ENCODE assay signal across 12 cellular contexts in genomic region chr3:69009559-69010410, GRCh38. TPM values are rescaled to one million over a fixed set of nuclear protein-coding genes. Genes with fewer than 3 reads are reported as not detected.
DNase-seq lines count a peak whose midpoint lies in the region; ATAC-seq, FAIRE-seq and TF ChIP-seq lines count a peak whose summit lies in the region.
"Had no signal": no experiment of that assay in that cellular context is flagged by ENCODE, and none has a peak within 500 bp of the region (broad histone marks: within the 10 kb centered on the region; RNA-seq: fewer than 3 reads in every experiment).

No MANE protein-coding gene starts in this region.

- H2AK5ac ChIP-seq in H1 (ENCODE audit: low read depth, low read length), result no peak overlapping the region
- no peak overlapping the region for H2AK5ac ChIP-seq in mesenchymal stem cell (ENCODE audit: low read length, severe bottlenecking)

- no peaks in the 10 kb centered on the region for H3K79me1 ChIP-seq in H1 (ENCODE audit: low read depth, low read length)
- peaks cover 26% of the 10 kb centered on the region for H3K79me1 ChIP-seq in mesenchymal stem cell (replicated peaks; ENCODE audit: low read length, poor library complexity, severe bottlenecking)

- TF ChIP-seq CTCF in heart left ventricle (IDR thresholded peaks at IDR 0.05) (no peak), H1 (IDR thresholded peaks at IDR 0.05; ENCODE audit: control extremely low read depth in 1 of 3, insufficient read depth in 1 of 3, low read depth in 1 of 3, low read length in 3 of 3) (no peak), upper lobe of right lung (IDR thresholded peaks at IDR 0.05) (no peak)

- POLR2A ChIA-PET in H1 (lab: Charles Lee; ENCODE audit: partially characterized antibody), result interaction anchor here (0.5 to 2.6 kb wide), 13 partner anchors 9 to 1141 kb away, joined by 3 to 8 read pairs (median 3); partner anchors contain the start of gene TMF1

- peaks cover 4% of the 10 kb centered on the region for H3K23me2 ChIP-seq in H1 (ENCODE audit: low read depth, low read length)

- H3K4ac ChIP-seq in H1 (replicated peaks; ENCODE audit: insufficient read length, low read depth, low read length) (no peak overlapping the region), mesenchymal stem cell (ENCODE audit: low read depth in 1 of 2, low read length in 2 of 2) (no peak overlapping the region)

- H3K79me2 ChIP-seq in H1 (ENCODE audit: control insufficient read depth in 1 of 2, insufficient read depth in 2 of 2, low read length in 2 of 2), result no peaks in the 10 kb centered on the region

- WGBS in heart left ventricle, 4 donors, result 44 to 74% (median 68%) methylated on average over 3 of the region's 3 CpGs
- 6% methylated on average over 3 of the region's 3 CpGs; no CpG with 5 or more reads in 1 of the 2 experiments for WGBS in H1 (ENCODE audit: extremely low coverage in 1 of 2, insufficient coverage in 1 of 2, insufficient read length in 1 of 2, insufficient replicate concordance in 2 of 2, low coverage in 1 of 2, low lambda C conversion rate in 2 of 2, missing lambda C conversion rate in 1 of 2), 2 experiments
- WGBS in mesenchymal stem cell, result 62% methylated on average over 3 of the region's 3 CpGs

- no peak overlapping the region for H3K18ac ChIP-seq in H1 (ENCODE audit: extremely low read depth, low read length)
- H3K18ac ChIP-seq in mesenchymal stem cell (ENCODE audit: low read depth in 1 of 2, low read length in 2 of 2), result no peak overlapping the region

- H2BK12ac ChIP-seq in H1 (ENCODE audit: low read depth, low read length) (no peak overlapping the region), mesenchymal stem cell (ENCODE audit: low read length in 2 of 2) (no peak overlapping the region)

- H2BK120ac ChIP-seq in H1 (replicated peaks; ENCODE audit: low read depth, low read length), result no peak overlapping the region
- H2BK120ac ChIP-seq in mesenchymal stem cell (ENCODE audit: low read depth, low read length), result no peak overlapping the region

- H3K27me3 ChIP-seq in heart left ventricle, result no peaks in the 10 kb centered on the region
- peaks cover 0 to 4% (median 0%) of the 10 kb centered on the region in 4 experiments; a peak in 2 of 7 replicates for H3K27me3 ChIP-seq in H1 (replicated peaks in 1 of 4; ENCODE audit: control insufficient read depth in 3 of 4, extremely low read depth in 1 of 4, insufficient read depth in 3 of 4, low read length in 3 of 4)
- H3K27me3 ChIP-seq in mesenchymal stem cell (ENCODE audit: control insufficient read depth in 1 of 2, insufficient read depth in 1 of 2, low read length in 2 of 2), result no peaks in the 10 kb centered on the region
- H3K27me3 ChIP-seq in upper lobe of right lung, result no peaks in the 10 kb centered on the region
- H3K27me3 ChIP-seq: thyroid gland had no signal

- intact Hi-C loops in heart left ventricle (cut with DNase I), result loop anchor here in 2 of 10 donors (5.0 kb wide), 2 partner anchors 43 to 73 kb away; partner anchors contain the start of genes ARL6IP5 (in 1 of the 2), TMF1 (in 1 of the 2) and UBA3 (in 1 of the 2)
- intact Hi-C loops in cardiac septum (cut with DNase I), result loop anchor here (5.0 kb wide), 2 partner anchors 43 to 73 kb away; partner anchors contain the start of genes ARL6IP5, TMF1 and UBA3
- intact Hi-C loops in upper lobe of right lung (cut with DNase I), result no loop called here

- H3K9me3 ChIP-seq in heart left ventricle (no peaks in the 10 kb centered on the region), H1 (ENCODE audit: insufficient read depth in 2 of 2, low read depth in 1 of 2, low read length in 1 of 2) (no peaks in the 10 kb centered on the region), mesenchymal stem cell (ENCODE audit: control insufficient read depth, low read length) (no peaks in the 10 kb centered on the region), upper lobe of right lung (no peaks in the 10 kb centered on the region)
- H3K9me3 ChIP-seq: A549, thyroid gland had no signal

- DNase-seq in heart left ventricle (no peak), cardiac septum (ENCODE audit: low spot score) (no peak), H1 (ENCODE audit: low read depth in 1 of 2, low spot score in 2 of 2) (peak in 1 of 2 experiments; percentile 63), mesenchymal stem cell (peak; percentile 38), upper lobe of right lung (no peak), HuH-7 (ENCODE audit: low spot score) (no peak), SK-N-DZ (ENCODE audit: low spot score) (no peak), epidermal melanocyte (ENCODE audit: insufficient read length, low spot score) (no peak)
- DNase-seq: NCI-H1417 treated with DMSO at 0.1 percent for 48 hours, thyroid gland had no signal

- H3K14ac ChIP-seq in H1 (ENCODE audit: insufficient read length) (no peak overlapping the region), mesenchymal stem cell (ENCODE audit: low read length in 2 of 2) (no peak overlapping the region)

- no peak overlapping the region for H2BK20ac ChIP-seq in H1 (ENCODE audit: low read length)

- H4K91ac ChIP-seq in H1 (replicated peaks; ENCODE audit: insufficient read length, low read length), result no peak overlapping the region
- no peak overlapping the region for H4K91ac ChIP-seq in mesenchymal stem cell (ENCODE audit: low read length)

- H3K4me1 ChIP-seq in heart left ventricle (peaks cover 0 to 46% (median 19%) of the 10 kb centered on the region in 12 donors), H1 (replicated peaks in 1 of 4; ENCODE audit: control insufficient read depth in 3 of 4, insufficient read depth in 4 of 4, low read length in 3 of 4) (peaks cover 3 to 19% (median 8%) of the 10 kb centered on the region in 4 experiments), mesenchymal stem cell (ENCODE audit: control insufficient read depth, insufficient read depth, low read depth, low read length) (peaks cover 9% of the 10 kb centered on the region), upper lobe of right lung (peaks cover 33% of the 10 kb centered on the region)

- H3K36me3 ChIP-seq in heart left ventricle, result peaks cover 0 to 68% (median 47%) of the 10 kb centered on the region in 9 donors
- peaks cover 0 to 3% (median under 1%) of the 10 kb centered on the region in 4 experiments; a peak in 3 of 8 replicates for H3K36me3 ChIP-seq in H1 (ENCODE audit: control insufficient read depth in 2 of 4, insufficient read depth in 4 of 4, low read length in 3 of 4)
- H3K36me3 ChIP-seq in mesenchymal stem cell (ENCODE audit: control insufficient read depth in 1 of 2, insufficient read depth in 2 of 2, low read depth in 1 of 2, low read length in 2 of 2), result peaks cover 5 to 62% of the 10 kb centered on the region in 2 experiments
- H3K36me3 ChIP-seq in upper lobe of right lung, result peaks cover 44% of the 10 kb centered on the region

- CTCF ChIA-PET in H1 (lab: Charles Lee; ENCODE audit: partially characterized antibody), result interaction anchor here (1.0 kb wide), 1 partner anchor 16 kb away, joined by 4 read pairs; no protein-coding TSS in a partner anchor

- no peak overlapping the region for H4K8ac ChIP-seq in H1 (ENCODE audit: extremely low read depth, insufficient read depth, low read length)
- no peak overlapping the region for H4K8ac ChIP-seq in mesenchymal stem cell (ENCODE audit: low read length)

- no peak overlapping the region for H3K56ac ChIP-seq in H1 (replicated peaks; ENCODE audit: insufficient read length, low read depth, low read length)

- TF ChIP-seq POLR2A in heart left ventricle (IDR thresholded peaks at IDR 0.05), result no peak
- TF ChIP-seq POLR2A in H1 (IDR thresholded peaks at IDR 0.05; ENCODE audit: control extremely low read depth in 1 of 2, low read depth in 2 of 2, low read length in 2 of 2), result peak in 1 of 2 experiments; percentile 69; a peak in 2 of 3 replicates

- no peak for TF ChIP-seq RAD21 in H1 (IDR thresholded peaks at IDR 0.05 in 1 of 2, conservative IDR thresholded peaks at IDR 0.05 in 1 of 2; ENCODE audit: low read depth in 2 of 2, low read length in 2 of 2)

- H2BK5ac ChIP-seq in H1 (ENCODE audit: low read depth, low read length), result peak overlapping the region; percentile 55
- H2BK5ac ChIP-seq in mesenchymal stem cell (ENCODE audit: low read depth, low read length, poor library complexity, severe bottlenecking), result no peak overlapping the region

- no peaks in the 10 kb centered on the region for H4K20me1 ChIP-seq in H1 (replicated peaks in 1 of 2; ENCODE audit: control insufficient read depth in 1 of 2, insufficient read depth in 2 of 2, low read length in 2 of 2)

- peak; percentile 99 for FAIRE-seq in H1 (lab: Jason Lieb, UNC)
- FAIRE-seq: A549 had no signal

- H3K27ac ChIP-seq in heart left ventricle (peak overlapping the region in 11 of 12 donors; percentile 5 to 63 (median 30)), H1 (ENCODE audit: low read depth, low read length) (peak overlapping the region; percentile 79; the same call in 1 of the 2 replicates), mesenchymal stem cell (ENCODE audit: low read length, poor library complexity, severe bottlenecking) (peak overlapping the region; percentile 80), upper lobe of right lung (peak overlapping the region; percentile 20)
- H3K27ac ChIP-seq: A549, SK-N-MC, thyroid gland had no signal

- H3K4me3 ChIP-seq in heart left ventricle (peak overlapping the region in 1 of 12 donors; percentile 4), H1 (ENCODE audit: extremely low read depth in 1 of 4, insufficient read depth in 2 of 4, low read depth in 3 of 4, low read length in 4 of 4) (peak overlapping the region in 1 of 4 experiments; percentile 23; a peak in 1 of 8 replicates), mesenchymal stem cell (ENCODE audit: insufficient read depth in 1 of 2, low read depth in 1 of 2, low read length in 2 of 2) (no peak overlapping the region), upper lobe of right lung (no peak overlapping the region)
- H3K4me3 ChIP-seq: A549, SK-N-MC, thyroid gland had no signal

- H3K4me2 ChIP-seq in H1 (ENCODE audit: insufficient read depth in 1 of 2, low read depth in 2 of 2, low read length in 2 of 2) (peak overlapping the region in 1 of 2 experiments; percentile 37; a peak in 2 of 4 replicates), mesenchymal stem cell (ENCODE audit: low read length, poor library complexity, severe bottlenecking) (no peak overlapping the region)
- H3K4me2 ChIP-seq: A549 had no signal

- H3K23ac ChIP-seq in H1 (ENCODE audit: insufficient read length), result no peak overlapping the region
- no peak overlapping the region for H3K23ac ChIP-seq in mesenchymal stem cell (ENCODE audit: low read length in 2 of 2)

- TF ChIP-seq EP300 in H1 (IDR thresholded peaks at IDR 0.05; ENCODE audit: borderline replicate concordance in 1 of 2, low read depth in 2 of 2, low read length in 2 of 2), result peak in 1 of 2 experiments; percentile 53; a peak in 1 of 3 replicates

- H2BK15ac ChIP-seq in H1 (ENCODE audit: low read length), result no peak overlapping the region
- H2BK15ac ChIP-seq in mesenchymal stem cell (ENCODE audit: low read depth, poor library complexity, severe bottlenecking), result no peak overlapping the region

- no peak overlapping the region for H4K5ac ChIP-seq in H1 (ENCODE audit: insufficient read length, low read depth, low read length)

- ATAC-seq in heart left ventricle (peak in 2 of 4 donors; percentile 23 to 49), upper lobe of right lung (no peak)
- ATAC-seq: A549 had no signal

- H3K9ac ChIP-seq in H1 (replicated peaks in 1 of 4; ENCODE audit: extremely low read depth in 1 of 4, low read depth in 3 of 4, low read length in 3 of 4) (no peak overlapping the region), mesenchymal stem cell (ENCODE audit: low read length) (peak overlapping the region; percentile 73)

- H2AFZ ChIP-seq in H1 (ENCODE audit: low read length), result no peak overlapping the region
- no peak overlapping the region for H2AFZ ChIP-seq in mesenchymal stem cell (ENCODE audit: low read depth, low read length)

RNA-seq across cellular contexts. Expression of gene EOGT, which starts 3.7 kb away (rescaled TPM):
- total RNA-seq in heart left ventricle, result 10 to 100 TPM; 21.5 to 53.1 (median 34.5) TPM
- 10 to 100 TPM; 13.4 to 20.9 TPM for polyA plus RNA-seq in heart left ventricle
- 44.0 TPM for total RNA-seq in cardiac septum
- 20.7 and 20.8 TPM in 2 replicates for total RNA-seq in H1 (2021; fragmentation: NEBNext Ultra II Directional; extraction: Animal tissue kit (Norgen Biotek cat#: 25700))
- 5.8 and 6.7 TPM in 2 replicates for polyA plus RNA-seq in H1 (2011; rRNA removed)
- polyA plus RNA-seq in H1 (2011; cell fraction: cytosol; rRNA removed), result 5.5 TPM
- 16.2 TPM for polyA plus RNA-seq in H1 (2011; cell fraction: nucleus; rRNA removed)
- 9.7 to 17.3 TPM (median 12.0 TPM) in 4 replicates for polyA plus RNA-seq in H1 (2012, experiment 1 of 2)
- 1.5 TPM for polyA plus RNA-seq in H1 (2012, experiment 2 of 2)
- polyA plus RNA-seq in H1 (2013, experiment 1 of 2), result 45.0 TPM
- polyA plus RNA-seq in H1 (2013, experiment 2 of 2), result 45.0 TPM
- polyA minus RNA-seq in H1 (2011; rRNA and poly(A)+ RNA removed), result 17.5 and 25.9 TPM in 2 replicates
- polyA minus RNA-seq in H1 (2011; cell fraction: cytosol; rRNA and poly(A)+ RNA removed), result 7.2 TPM
- 34.4 TPM for polyA minus RNA-seq in H1 (2011; cell fraction: nucleus; rRNA and poly(A)+ RNA removed)
- polyA plus RNA-seq in mesenchymal stem cell (2013, experiment 1 of 2), result 23.5 TPM
- 22.7 TPM for polyA plus RNA-seq in mesenchymal stem cell (2013, experiment 2 of 2)
- 36.4 TPM for total RNA-seq in upper lobe of right lung
- 5.8 and 11.1 TPM in 2 replicates for polyA plus RNA-seq in SK-N-DZ (2014; cell fraction: cytosol; rRNA removed)
- polyA plus RNA-seq in SK-N-DZ (2014; cell fraction: nucleus; rRNA removed), result 7.2 and 14.8 TPM in 2 replicates

RNA-seq across cellular contexts. Expression of gene TMF1, which starts 42.3 kb away (rescaled TPM):
- 10 to 100 TPM; 12.6 to 23.4 (median 20.1) TPM for total RNA-seq in heart left ventricle
- polyA plus RNA-seq in heart left ventricle, result 10 to 100 TPM in 1 of 2 donors, 1 to 10 TPM in 1; 4.0 to 15.4 TPM
- 22.8 TPM for total RNA-seq in cardiac septum
- 17.8 and 18.3 TPM in 2 replicates for total RNA-seq in H1 (2021; fragmentation: NEBNext Ultra II Directional; extraction: Animal tissue kit (Norgen Biotek cat#: 25700))
- polyA plus RNA-seq in H1 (2011; rRNA removed), result 1.4 TPM in 2 replicates
- 2.6 TPM for polyA plus RNA-seq in H1 (2011; cell fraction: cytosol; rRNA removed)
- 11.5 TPM for polyA plus RNA-seq in H1 (2011; cell fraction: nucleus; rRNA removed)
- 4.9 to 11.8 TPM (median 6.7 TPM) in 4 replicates for polyA plus RNA-seq in H1 (2012, experiment 1 of 2)
- 0.60 TPM for polyA plus RNA-seq in H1 (2012, experiment 2 of 2)
- polyA plus RNA-seq in H1 (2013, experiment 1 of 2), result 11.2 TPM
- 10.6 TPM for polyA plus RNA-seq in H1 (2013, experiment 2 of 2)
- polyA minus RNA-seq in H1 (2011; rRNA and poly(A)+ RNA removed), result 6.7 and 13.8 TPM in 2 replicates
- polyA minus RNA-seq in H1 (2011; cell fraction: cytosol; rRNA and poly(A)+ RNA removed), result 8.1 TPM
- polyA minus RNA-seq in H1 (2011; cell fraction: nucleus; rRNA and poly(A)+ RNA removed), result 16.9 TPM
- polyA plus RNA-seq in mesenchymal stem cell (2013, experiment 1 of 2), result 26.6 TPM
- polyA plus RNA-seq in mesenchymal stem cell (2013, experiment 2 of 2), result 27.0 TPM
- 38.0 TPM for total RNA-seq in upper lobe of right lung
- 5.4 and 5.9 TPM in 2 replicates for polyA plus RNA-seq in SK-N-DZ (2014; cell fraction: cytosol; rRNA removed)
- 6.0 and 6.9 TPM in 2 replicates for polyA plus RNA-seq in SK-N-DZ (2014; cell fraction: nucleus; rRNA removed)

Comparison
In these comparisons a context has a peak if more than half of its experiments do, and no peak if none do; other contexts are left out.
1. H3K27ac ChIP-seq: peak in every context shown above with its lines; median percentile 80 in mesenchymal stem cell; 79 in H1; 30 in heart left ventricle; 20 in upper lobe of right lung.